In the genomic region with DNA sequence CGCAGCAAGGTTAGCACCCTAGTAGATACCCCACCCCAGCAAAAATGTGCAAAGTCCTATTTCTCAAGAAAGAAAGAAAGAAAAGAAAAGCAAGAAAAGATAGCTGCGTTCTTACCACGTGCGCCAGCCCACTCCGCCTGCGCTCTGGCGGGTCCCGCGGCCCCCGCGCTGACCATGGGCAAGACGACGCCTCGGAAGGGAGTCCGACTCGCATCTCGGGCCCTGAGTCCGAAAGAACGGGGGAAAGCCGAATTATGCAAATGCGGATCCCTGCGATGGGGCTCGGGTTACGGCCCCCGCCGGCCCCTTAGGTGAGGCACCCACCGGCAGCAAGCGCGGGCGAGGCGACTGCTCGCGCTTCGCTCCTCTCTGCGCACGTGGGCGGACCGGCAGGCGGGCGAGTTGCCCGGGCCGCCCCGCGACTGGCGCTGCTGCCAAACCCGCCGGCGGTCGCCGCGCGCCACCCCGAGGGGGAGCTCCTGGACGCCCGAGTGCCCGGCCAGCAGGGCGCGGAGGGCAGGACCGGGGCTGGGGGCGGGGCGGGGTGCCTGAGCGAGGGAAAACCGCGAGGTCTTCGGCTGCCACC, we compare ENCODE assay signal across 8 cellular contexts. TPM values are rescaled to one million over a fixed set of nuclear protein-coding genes. Genes with fewer than 3 reads are reported as not detected.
A peak's percentile ranks its signal among the peaks of the same experiment; 100 is the strongest.
DNase-seq lines count a peak whose midpoint lies in the region; ATAC-seq lines count a peak whose summit lies in the region.

No MANE protein-coding gene starts in this region.

- DNase-seq in AG20443 (ENCODE audit: low spot score), result peak; percentile 36
- peak; percentile 53 for DNase-seq in activated T-helper 9 cell treated with anti-CD3 and anti-CD28 coated beads, Interleukin-2, amount 50 U/mL, for 16 hours (ENCODE audit: low read depth)
- peak; percentile 62 for DNase-seq in left ventricle myocardium superior
- no peak for DNase-seq in A172 (ENCODE audit: low spot score)

- H3K27me3 ChIP-seq in skeletal muscle satellite cell (ENCODE audit: control insufficient read depth, insufficient read depth, low read length), result peaks cover 50% of the 10 kb centered on the region

- H3K9ac ChIP-seq in skeletal muscle satellite cell (ENCODE audit: low read depth, low read length), result peak overlapping the region; percentile 7

- no peaks in the 10 kb centered on the region for H3K36me3 ChIP-seq in skeletal muscle satellite cell (ENCODE audit: insufficient read depth, low read length)

- H3K27ac Mint-ChIP-seq in IgD-negative memory B cell, result peak overlapping the region in 1 of 3 donors; percentile 96

- intact Hi-C loops in left ventricle myocardium superior (cut with micrococcal nuclease), result no loop called here

- peak overlapping the region; percentile 93 for H3K4me2 ChIP-seq in skeletal muscle satellite cell (ENCODE audit: low read length)

- peak overlapping the region; percentile 80 for H3K4me3 ChIP-seq in skeletal muscle satellite cell (ENCODE audit: low read length)

- H3K27me3 Mint-ChIP-seq in IgD-negative memory B cell, result peaks cover 24% of the 10 kb centered on the region

- H3K4me1 ChIP-seq in skeletal muscle satellite cell (ENCODE audit: control insufficient read depth, insufficient read depth, low read length), result peaks cover 36% of the 10 kb centered on the region

- no peaks in the 10 kb centered on the region for H3K36me3 Mint-ChIP-seq in IgD-negative memory B cell

- H3K4me3 Mint-ChIP-seq in IgD-negative memory B cell, result peak overlapping the region; percentile 94 to 99 (median 98)

- peaks cover 0 to 1% (median 0%) of the 10 kb centered on the region in 3 donors for H3K9me3 Mint-ChIP-seq in IgD-negative memory B cell

- ATAC-seq in left ventricle myocardium superior, result no peak
- no peak for ATAC-seq in HG03139 (IDR thresholded peaks at IDR 0.05; ENCODE audit: unreplicated experiment)
- ATAC-seq in HG03108 (IDR thresholded peaks at IDR 0.05; ENCODE audit: unreplicated experiment), result no peak

- no peaks in the 10 kb centered on the region for H3K9me3 ChIP-seq in skeletal muscle satellite cell (replicated peaks; ENCODE audit: low read length)

- peaks cover 10 to 22% (median 13%) of the 10 kb centered on the region in 3 donors for H3K4me1 Mint-ChIP-seq in IgD-negative memory B cell

RNA-seq across cellular contexts. Expression of a gene that starts 2.4 kb away (rescaled TPM):
- 2.6 TPM for polyA plus RNA-seq in IgD-negative memory B cell
- total RNA-seq in left ventricle myocardium superior, result 0.55 TPM
- total RNA-seq in skeletal muscle satellite cell (2012; rRNA removed), result 0.25 and 0.87 TPM in 2 replicates
- total RNA-seq in A172 (2014; rRNA removed; shearing (Covaris generic)), result 0.09 and 0.19 TPM in 2 replicates

RNA-seq across cellular contexts. Expression of a gene that starts 14.0 kb away (rescaled TPM):
- 3.4 TPM for polyA plus RNA-seq in IgD-negative memory B cell
- 16.7 TPM for total RNA-seq in left ventricle myocardium superior
- total RNA-seq in skeletal muscle satellite cell (2012; rRNA removed), result 19.3 and 21.6 TPM in 2 replicates
- total RNA-seq in A172 (2014; rRNA removed; shearing (Covaris generic)), result 28.5 and 32.3 TPM in 2 replicates
